In genomic region chr2:169979025-169979424, GRCh38 we compare ENCODE assay signal across 14 cellular contexts.
A peak's percentile ranks its signal among the peaks of the same experiment; 100 is the strongest.
DNase-seq lines count a peak whose midpoint lies in the region; FAIRE-seq and TF ChIP-seq lines count a peak whose summit lies in the region.
"Had no signal": no experiment of that assay in that cellular context is flagged by ENCODE, and none has a peak within 500 bp of the region (broad histone marks: within the 10 kb centered on the region; RNA-seq: fewer than 3 reads in every experiment).

No MANE protein-coding gene starts in this region.

- H4K8ac ChIP-seq in H1 (ENCODE audit: extremely low read depth, insufficient read depth, low read length) = no peak overlapping the region

- no peak for TF ChIP-seq POLR2A in H1 (IDR thresholded peaks at IDR 0.05; ENCODE audit: control extremely low read depth in 1 of 2, low read depth in 2 of 2, low read length in 2 of 2)

- no peak for TF ChIP-seq RAD21 in Ishikawa (IDR thresholded peaks at IDR 0.05; ENCODE audit: low read depth)
- TF ChIP-seq RAD21 in H1 (IDR thresholded peaks at IDR 0.05 in 1 of 2, conservative IDR thresholded peaks at IDR 0.05 in 1 of 2; ENCODE audit: low read depth in 2 of 2, low read length in 2 of 2) = no peak

- no peak overlapping the region for H2BK120ac ChIP-seq in H1 (replicated peaks; ENCODE audit: low read depth, low read length)

- in situ Hi-C loops in HAP-1 (cut with MboI; ENCODE audit: low sequenced_read_pairs) = no loop called here

- no peak overlapping the region for H3K18ac ChIP-seq in H1 (ENCODE audit: extremely low read depth, low read length)

- no peak overlapping the region for H3K4ac ChIP-seq in H1 (replicated peaks; ENCODE audit: insufficient read length, low read depth, low read length)

- peaks cover 0 to 3% (median 0%) of the 10 kb centered on the region in 4 experiments; a peak in 3 of 8 replicates for H3K36me3 ChIP-seq in H1 (ENCODE audit: control insufficient read depth in 2 of 4, insufficient read depth in 4 of 4, low read length in 3 of 4)
- H3K36me3 ChIP-seq in HAP-1 (replicated peaks) = no peaks in the 10 kb centered on the region

- no peak overlapping the region for H3K27ac ChIP-seq in H1 (ENCODE audit: low read depth, low read length)
- H3K27ac ChIP-seq: BLaER1 treated with 17β-estradiol and CSF1 and Interleukin-3, amounts not matched to agents 10 nM and 100 nM had no signal

- no peak overlapping the region for H3K14ac ChIP-seq in H1 (ENCODE audit: insufficient read length)

- H2AFZ ChIP-seq in H1 (ENCODE audit: low read length) = no peak overlapping the region

- H3K79me1 ChIP-seq in H1 (ENCODE audit: low read depth, low read length) = no peaks in the 10 kb centered on the region

- H3K23me2 ChIP-seq in H1 (ENCODE audit: low read depth, low read length) = no peaks in the 10 kb centered on the region

- CTCF ChIA-PET in H1 (lab: Charles Lee; ENCODE audit: partially characterized antibody) = no interaction called here

- no peak for TF ChIP-seq EP300 in Ishikawa (IDR thresholded peaks at IDR 0.05; ENCODE audit: borderline replicate concordance)
- no peak for TF ChIP-seq EP300 in H1 (IDR thresholded peaks at IDR 0.05; ENCODE audit: borderline replicate concordance in 1 of 2, low read depth in 2 of 2, low read length in 2 of 2)

- POLR2A ChIA-PET in H1 (lab: Charles Lee; ENCODE audit: partially characterized antibody) = no interaction called here

- no peak overlapping the region for H3K4me2 ChIP-seq in H1 (ENCODE audit: insufficient read depth in 1 of 2, low read depth in 2 of 2, low read length in 2 of 2)
- H3K4me2 ChIP-seq: BLaER1 treated with 17β-estradiol and CSF1 and Interleukin-3, amounts not matched to agents 10 nM and 100 nM had no signal

- no peak overlapping the region for H3K4me3 ChIP-seq in H1 (ENCODE audit: extremely low read depth in 1 of 4, insufficient read depth in 2 of 4, low read depth in 3 of 4, low read length in 4 of 4)
- H3K4me3 ChIP-seq in foreskin fibroblast (ENCODE audit: low read depth in 1 of 2, low read length in 2 of 2) = no peak overlapping the region
- H3K4me3 ChIP-seq in HAP-1 = no peak overlapping the region
- H3K4me3 ChIP-seq: BLaER1 treated with 17β-estradiol and CSF1 and Interleukin-3, amounts not matched to agents 10 nM and 100 nM had no signal

- WGBS in H1 (ENCODE audit: extremely low coverage in 1 of 2, insufficient coverage in 1 of 2, insufficient read length in 1 of 2, insufficient replicate concordance in 2 of 2, low coverage in 1 of 2, low lambda C conversion rate in 2 of 2, missing lambda C conversion rate in 1 of 2), 2 experiments = 74% methylated on average over 2 of the region's 2 CpGs; no CpG with 5 or more reads in 1 of the 2 experiments

- H3K27me3 ChIP-seq in H1 (replicated peaks in 1 of 4; ENCODE audit: control insufficient read depth in 3 of 4, extremely low read depth in 1 of 4, insufficient read depth in 3 of 4, low read length in 3 of 4) = no peaks in the 10 kb centered on the region
- no peaks in the 10 kb centered on the region for H3K27me3 ChIP-seq in HAP-1 (ENCODE audit: low read depth)
- H3K27me3 ChIP-seq: BLaER1 treated with 17β-estradiol and CSF1 and Interleukin-3, amounts not matched to agents 10 nM and 100 nM had no signal

- no peak overlapping the region for H4K5ac ChIP-seq in H1 (ENCODE audit: insufficient read length, low read depth, low read length)

- no peak overlapping the region for H2BK15ac ChIP-seq in H1 (ENCODE audit: low read length)

- no peak for TF ChIP-seq CTCF in D721Med (IDR thresholded peaks at IDR 0.05; ENCODE audit: insufficient read depth, missing control alignments)
- no peak for TF ChIP-seq CTCF in H1 (IDR thresholded peaks at IDR 0.05; ENCODE audit: control extremely low read depth in 1 of 3, insufficient read depth in 1 of 3, low read depth in 1 of 3, low read length in 3 of 3)
- no peak for TF ChIP-seq CTCF in foreskin fibroblast (IDR thresholded peaks at IDR 0.05; ENCODE audit: low read depth, low read length)

- no peak overlapping the region for H4K91ac ChIP-seq in H1 (replicated peaks; ENCODE audit: insufficient read length, low read length)

- H3K23ac ChIP-seq in H1 (ENCODE audit: insufficient read length) = no peak overlapping the region

- FAIRE-seq in D721Med (lab: Jason Lieb, UNC) (peak; percentile 46), H1 (lab: Jason Lieb, UNC) (no peak)
- FAIRE-seq: G401.6, GM12891, GM19239 had no signal

- H2AK5ac ChIP-seq in H1 (ENCODE audit: low read depth, low read length) = no peak overlapping the region

- no peak overlapping the region for H3K9ac ChIP-seq in H1 (replicated peaks in 1 of 4; ENCODE audit: extremely low read depth in 1 of 4, low read depth in 3 of 4, low read length in 3 of 4)
- H3K9ac ChIP-seq: BLaER1 treated with 17β-estradiol and CSF1 and Interleukin-3, amounts not matched to agents 10 nM and 100 nM had no signal

- H4K20me1 ChIP-seq in H1 (replicated peaks in 1 of 2; ENCODE audit: control insufficient read depth in 1 of 2, insufficient read depth in 2 of 2, low read length in 2 of 2) = no peaks in the 10 kb centered on the region

- H2BK20ac ChIP-seq in H1 (ENCODE audit: low read length) = no peak overlapping the region

- no peak overlapping the region for H2BK12ac ChIP-seq in H1 (ENCODE audit: low read depth, low read length)

- H3K9me3 ChIP-seq in H1 (ENCODE audit: insufficient read depth in 2 of 2, low read depth in 1 of 2, low read length in 1 of 2) (peaks cover 0 to 8% of the 10 kb centered on the region in 2 experiments; a peak in 1 of 4 replicates), HAP-1 (no peaks in the 10 kb centered on the region)

- no peak overlapping the region for H2BK5ac ChIP-seq in H1 (ENCODE audit: low read depth, low read length)

- DNase-seq in D721Med (ENCODE audit: insufficient read length, low spot score) (no peak), H1 (ENCODE audit: low read depth in 1 of 2, low spot score in 2 of 2) (no peak), foreskin fibroblast (peak; percentile 9 to 46), NCI-H526 treated with DMSO at 0.1 percent for 48 hours (lab: John Stamatoyannopoulos, UW) (no peak), HAP-1 (ENCODE audit: low spot score in 2 of 2) (no peak)
- DNase-seq in activated CD4-positive, CD25-positive, alpha-beta regulatory T cell (lab: John Stamatoyannopoulos, UW) = no peak
- DNase-seq: Calu3; CD8-positive, alpha-beta T cell; HCEC 1CT had no signal

- no peaks in the 10 kb centered on the region for H3K79me2 ChIP-seq in H1 (ENCODE audit: control insufficient read depth in 1 of 2, insufficient read depth in 2 of 2, low read length in 2 of 2)

- H3K56ac ChIP-seq in H1 (replicated peaks; ENCODE audit: insufficient read length, low read depth, low read length) = no peak overlapping the region

- H3K4me1 ChIP-seq in H1 (replicated peaks in 1 of 4; ENCODE audit: control insufficient read depth in 3 of 4, insufficient read depth in 4 of 4, low read length in 3 of 4) (no peaks in the 10 kb centered on the region; a peak in 1 of 7 replicates), HAP-1 (no peaks in the 10 kb centered on the region)

TF ChIP-seq in Ishikawa, 13 proteins besides CTCF, POLR2A, EP300 and RAD21 (continues in another document):
- TF ChIP-seq USF1 (IDR thresholded peaks at IDR 0.05) (no peak), CEBPB (IDR thresholded peaks at IDR 0.05) (peak; percentile 62; the same call in 1 of the 2 replicates)

TF ChIP-seq in H1, 55 proteins besides CTCF, POLR2A, EP300 and RAD21:
- TF ChIP-seq KDM5A (IDR thresholded peaks at IDR 0.05; ENCODE audit: low read length) = no peak
- 0 out of 2 replicates have a peak, but pooled peaks have one; percentile 28 for TF ChIP-seq CEBPB (IDR thresholded peaks at IDR 0.05; ENCODE audit: low read depth, low read length)

Comparison
In these comparisons a context has a peak if more than half of its experiments do, and no peak if none do; other contexts are left out.
1. DNase-seq: peak in foreskin fibroblast (2 of 2); none in D721Med (single experiment), H1 (0 of 2), NCI-H526 treated with DMSO at 0.1 percent for 48 hours (single experiment), HAP-1 (0 of 2) and activated CD4-positive, CD25-positive, alpha-beta regulatory T cell (0 of 4).